ENCODE assay signal across 8 cellular contexts in genomic region chr2:231780123-231780908, GRCh38. TPM values are rescaled to one million over a fixed set of nuclear protein-coding genes. Genes with fewer than 3 reads are reported as not detected.
DNase-seq lines count a peak whose midpoint lies in the region; ATAC-seq and TF ChIP-seq lines count a peak whose summit lies in the region.

No MANE protein-coding gene starts in this region.

- no peak for TF ChIP-seq EP300 in stomach (IDR thresholded peaks at IDR 0.05)

- 5 to 12% (median 6%) methylated on average over 31 to 51 of the region's 51 CpGs for whole genome bisulfite sequencing in stomach, 5 donors

- no peak for ATAC-seq in HG03108 (IDR thresholded peaks at IDR 0.05; ENCODE audit: unreplicated experiment)

- TF ChIP-seq POLR2A in stomach (IDR thresholded peaks at IDR 0.05), result no peak

- peak; percentile 2 for TF ChIP-seq CTCF in astrocyte of the spinal cord (IDR thresholded peaks at IDR 0.05; ENCODE audit: low read depth, low read length)
- no peak for TF ChIP-seq CTCF in stomach (IDR thresholded peaks at IDR 0.05)

- H3K4me3 ChIP-seq in astrocyte of the spinal cord (ENCODE audit: low read depth, low read length) (peak overlapping the region; percentile 87), stomach (peak overlapping the region; percentile 59 to 95 (median 82))

- peaks cover 29 to 47% (median 42%) of the 10 kb centered on the region in 4 donors for H3K4me1 ChIP-seq in stomach

- intact Hi-C loops in stomach (cut with DNase I; ENCODE audit: low total_unique reads), result no loop called here

- in situ Hi-C loops in astrocyte of the spinal cord (cut with HindIII; ENCODE audit: low sequenced_read_pairs), result no loop called here

- H3K27me3 ChIP-seq in stomach, result no peaks in the 10 kb centered on the region

- DNase-seq in activated gamma-delta T cell treated with Interleukin-2 at 50 U/mL for 16 hours, result peak; percentile 6
- no peak for DNase-seq in activated gamma-delta T cell (lab: John Stamatoyannopoulos, UW)
- DNase-seq in M059J (ENCODE audit: low read depth), result peak; percentile 25
- peak; percentile 29 for DNase-seq in astrocyte of the spinal cord (ENCODE audit: low read depth, low spot score)
- DNase-seq in kidney tubule cell (ENCODE audit: low spot score), result peak; percentile 38
- DNase-seq in stomach, result no peak
- no peak for DNase-seq in NCI-H2081 (lab: John Stamatoyannopoulos, UW)

- no peaks in the 10 kb centered on the region for H3K36me3 ChIP-seq in stomach

- H3K9me3 ChIP-seq in stomach, result no peaks in the 10 kb centered on the region

- H3K27ac ChIP-seq in stomach, result peak overlapping the region; percentile 84 to 93 (median 89)

RNA-seq across cellular contexts. Expression of gene PDE6D, which starts 0.8 kb away (rescaled TPM):
- total RNA-seq in M059J (2014; rRNA removed; shearing (Covaris generic)), result 61.5 and 67.0 TPM in 2 replicates
- 10 to 100 TPM in 3 of 5 donors, 1 to 10 TPM in 1, not detected in 1; 1.7 to 27.8 (median 21.2) TPM for total RNA-seq in stomach
- polyA plus RNA-seq in stomach, result 10 to 100 TPM; 24.1 to 29.4 (median 25.4) TPM

RNA-seq across cellular contexts. Expression of gene COPS7B, which starts 5.9 kb away (rescaled TPM):
- 15.5 and 20.8 TPM in 2 replicates for total RNA-seq in M059J (2014; rRNA removed; shearing (Covaris generic))
- total RNA-seq in stomach, result 10 to 100 TPM in 4 of 5 donors, 1 to 10 TPM in 1; 2.3 to 89.3 (median 28.1) TPM
- 10 to 100 TPM; 13.1 to 20.0 (median 14.8) TPM for polyA plus RNA-seq in stomach

Comparison
In these comparisons a context has a peak if more than half of its experiments do, and no peak if none do; other contexts are left out.
1. DNase-seq: peak in activated gamma-delta T cell treated with Interleukin-2 at 50 U/mL for 16 hours (single experiment), M059J (single experiment), astrocyte of the spinal cord (single experiment) and kidney tubule cell (single experiment); none in activated gamma-delta T cell (single experiment), stomach (single experiment) and NCI-H2081 (0 of 2).